22 cellular contexts compared by ENCODE assay signal in the genomic region with DNA sequence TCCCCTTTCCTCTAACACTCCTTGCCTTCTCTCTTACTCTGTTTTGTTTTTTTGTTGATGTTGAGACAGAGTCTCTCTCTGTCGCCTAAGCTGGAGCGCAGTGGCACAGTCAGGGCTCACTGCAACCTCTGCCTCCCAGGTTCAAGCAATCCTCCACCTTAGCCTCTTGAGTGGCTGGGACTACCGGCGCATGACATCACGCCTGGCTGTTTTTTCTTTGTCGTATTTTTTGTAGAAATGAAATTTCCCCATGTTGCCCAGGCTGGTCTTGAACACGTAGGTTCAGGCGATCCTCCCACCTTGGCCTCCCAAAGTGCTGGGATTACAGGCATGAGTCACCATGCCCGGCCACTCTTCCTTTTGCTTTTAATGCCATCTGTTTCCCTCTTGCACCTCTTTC.
DNase-seq lines count a peak whose midpoint lies in the region; ATAC-seq and TF ChIP-seq lines count a peak whose summit lies in the region.
"Had no signal": no experiment of that assay in that cellular context is flagged by ENCODE, and none has a peak within 500 bp of the region (broad histone marks: within the 10 kb centered on the region; RNA-seq: fewer than 3 reads in every experiment).

No MANE protein-coding gene starts in this region.

- no peaks in the 10 kb centered on the region for H3K4me1 Mint-ChIP-seq in stimulated activated naive B cell treated with anti-CD40 and anti-IgM and Interleukin-4, amounts not matched to agents 10 μg/mL and 1 μg/mL and 100 μg/mL, for 72 hours
- H3K4me1 Mint-ChIP-seq: GM23338 had no signal

- TF ChIP-seq CTCF in HEK293 (tag by site-specific recombination; IDR thresholded peaks at IDR 0.05): no peak
- no peak for TF ChIP-seq CTCF in gastroesophageal sphincter (IDR thresholded peaks at IDR 0.05)
- no peak for TF ChIP-seq CTCF in sigmoid colon (IDR thresholded peaks at IDR 0.05)
- no peak for TF ChIP-seq CTCF in upper lobe of left lung (IDR thresholded peaks at IDR 0.05)
- TF ChIP-seq CTCF in brain microvascular endothelial cell (IDR thresholded peaks at IDR 0.05; ENCODE audit: low read depth, low read length, missing control alignments): no peak

- CTCF ChIA-PET in HEK293 (lab: Yijun Ruan, JAX): no interaction called here

- H3K9me3 Mint-ChIP-seq in stimulated activated naive B cell treated with anti-CD40 and anti-IgM and Interleukin-4, amounts not matched to agents 10 μg/mL and 1 μg/mL and 100 μg/mL, for 72 hours: no peaks in the 10 kb centered on the region
- H3K9me3 Mint-ChIP-seq: CD8-positive, alpha-beta T cell; GM23338 had no signal

- no peak overlapping the region for H3K27ac ChIP-seq in HEK293 (ENCODE audit: extremely low read depth, low read depth, low read length)
- H3K27ac ChIP-seq in gastroesophageal sphincter: peak overlapping the region in 3 of 4 donors; percentile 50 to 62 (median 60)
- peak overlapping the region in 1 of 4 donors; percentile 68 for H3K27ac ChIP-seq in sigmoid colon
- H3K27ac ChIP-seq in upper lobe of left lung: peak overlapping the region; percentile 64 to 89 (median 72)
- no peak overlapping the region for H3K27ac ChIP-seq in brain microvascular endothelial cell
- H3K27ac ChIP-seq: BLaER1 treated with 17β-estradiol and CSF1 and Interleukin-3, amounts not matched to agents 10 nM and 100 nM had no signal

- in situ Hi-C loops in brain microvascular endothelial cell (cut with HindIII; ENCODE audit: low pct_ligation_motif_present, low sequenced_read_pairs): no loop called here

- no peaks in the 10 kb centered on the region for H3K27me3 ChIP-seq in gastroesophageal sphincter
- H3K27me3 ChIP-seq in sigmoid colon: peaks cover 0 to 2% (median 0%) of the 10 kb centered on the region in 3 donors
- H3K27me3 ChIP-seq in upper lobe of left lung: no peaks in the 10 kb centered on the region
- no peaks in the 10 kb centered on the region for H3K27me3 ChIP-seq in brain microvascular endothelial cell (replicated peaks)
- H3K27me3 ChIP-seq: BLaER1 treated with 17β-estradiol and CSF1 and Interleukin-3, amounts not matched to agents 10 nM and 100 nM had no signal

- WGBS in gastroesophageal sphincter (ENCODE audit: low coverage in 1 of 2), 2 donors: 91 to 92% methylated on average over 8 of the region's 9 CpGs
- whole genome bisulfite sequencing in sigmoid colon, 2 donors: 81% methylated on average over 9 of the region's 9 CpGs
- WGBS in upper lobe of left lung, 2 donors: 65 to 81% methylated on average over 8 to 9 of the region's 9 CpGs

- ATAC-seq in gastroesophageal sphincter: no peak
- ATAC-seq in upper lobe of left lung (ENCODE audit: low FRiP score in 2 of 2): no peak
- ATAC-seq in stimulated activated naive B cell treated with anti-CD40 and anti-IgM and Interleukin-4, amounts not matched to agents 10 μg/mL and 1 μg/mL and 100 μg/mL, for 72 hours (replicated peaks): no peak
- ATAC-seq: CD8-positive, alpha-beta T cell; GM23338; HCT116 had no signal

- POLR2A ChIA-PET in HEK293 (lab: Yijun Ruan, JAX): no interaction called here

- no peak overlapping the region for H3K4me3 Mint-ChIP-seq in stimulated activated naive B cell treated with anti-CD40 and anti-IgM and Interleukin-4, amounts not matched to agents 10 μg/mL and 1 μg/mL and 100 μg/mL, for 72 hours
- H3K4me3 Mint-ChIP-seq: CD8-positive, alpha-beta T cell; GM23338 had no signal

- H3K9me3 ChIP-seq in HEK293 (ENCODE audit: control insufficient read depth, insufficient read depth, low read depth, low read length): no peaks in the 10 kb centered on the region
- H3K9me3 ChIP-seq in gastroesophageal sphincter: no peaks in the 10 kb centered on the region
- H3K9me3 ChIP-seq in sigmoid colon: no peaks in the 10 kb centered on the region
- H3K9me3 ChIP-seq in upper lobe of left lung: no peaks in the 10 kb centered on the region
- H3K9me3 ChIP-seq: BLaER1 treated with 17β-estradiol and CSF1 and Interleukin-3, amounts not matched to agents 10 nM and 100 nM had no signal

- no peaks in the 10 kb centered on the region for H3K4me1 ChIP-seq in HEK293 (ENCODE audit: control insufficient read depth, insufficient read depth, low read length)
- H3K4me1 ChIP-seq in gastroesophageal sphincter: peaks cover 0 to 37% (median 14%) of the 10 kb centered on the region in 3 donors
- peaks cover 0 to 7% (median 2%) of the 10 kb centered on the region in 4 donors for H3K4me1 ChIP-seq in sigmoid colon
- H3K4me1 ChIP-seq in upper lobe of left lung: peaks cover 26 to 31% (median 29%) of the 10 kb centered on the region in 4 donors
- H3K4me1 ChIP-seq: BLaER1 treated with 17β-estradiol and CSF1 and Interleukin-3, amounts not matched to agents 10 nM and 100 nM had no signal

- H3K36me3 ChIP-seq in HEK293 (ENCODE audit: control insufficient read depth in 2 of 2, insufficient read depth in 1 of 2, low read length in 2 of 2) (no peaks in the 10 kb centered on the region), gastroesophageal sphincter (no peaks in the 10 kb centered on the region), sigmoid colon (no peaks in the 10 kb centered on the region), upper lobe of left lung (no peaks in the 10 kb centered on the region), brain microvascular endothelial cell (replicated peaks) (no peaks in the 10 kb centered on the region)
- H3K36me3 ChIP-seq: BLaER1 treated with 17β-estradiol and CSF1 and Interleukin-3, amounts not matched to agents 10 nM and 100 nM had no signal

- intact Hi-C loops in sigmoid colon (cut with DNase I): no loop called here

- H3K36me3 Mint-ChIP-seq in stimulated activated naive B cell treated with anti-CD40 and anti-IgM and Interleukin-4, amounts not matched to agents 10 μg/mL and 1 μg/mL and 100 μg/mL, for 72 hours: no peaks in the 10 kb centered on the region
- H3K36me3 Mint-ChIP-seq: CD8-positive, alpha-beta T cell had no signal

- no peak for TF ChIP-seq EP300 in gastroesophageal sphincter (IDR thresholded peaks at IDR 0.05)
- TF ChIP-seq EP300 in sigmoid colon (IDR thresholded peaks at IDR 0.05): no peak
- TF ChIP-seq EP300 in upper lobe of left lung (IDR thresholded peaks at IDR 0.05): no peak

- no peak for TF ChIP-seq POLR2A in gastroesophageal sphincter (IDR thresholded peaks at IDR 0.05)
- TF ChIP-seq POLR2A in sigmoid colon (IDR thresholded peaks at IDR 0.05): no peak
- TF ChIP-seq POLR2A in upper lobe of left lung (IDR thresholded peaks at IDR 0.05): no peak

- DNase-seq in sigmoid colon (peak; percentile 32), upper lobe of left lung (no peak), NCI-H187 (lab: John Stamatoyannopoulos, UW) (no peak), brain microvascular endothelial cell (no peak)
- no peak for DNase-seq in stimulated activated naive B cell treated with anti-CD40 and anti-IgM and Interleukin-4, amounts not matched to agents 10 μg/mL and 1 μg/mL and 100 μg/mL, for 72 hours
- DNase-seq: Calu3; CD8-positive, alpha-beta T cell; GF-D8; Kasumi-1; MM.1S; NCI-H1092; NCI-H146; NCI-H2081 treated with DMSO at 0.1 percent for 48 hours; NCI-H2227 treated with DMSO at 0.1 percent for 48 hours; NCI-H510A treated with DMSO at 0.1 percent for 48 hours; NCI-H774; SHP77 had no signal

- peaks cover 0 to 18% of the 10 kb centered on the region in 2 donors for H3K27me3 Mint-ChIP-seq in stimulated activated naive B cell treated with anti-CD40 and anti-IgM and Interleukin-4, amounts not matched to agents 10 μg/mL and 1 μg/mL and 100 μg/mL, for 72 hours

- H3K4me3 ChIP-seq in HEK293 (ENCODE audit: low read depth, low read length) (no peak overlapping the region), gastroesophageal sphincter (no peak overlapping the region), sigmoid colon (no peak overlapping the region), upper lobe of left lung (no peak overlapping the region), brain microvascular endothelial cell (ENCODE audit: low read depth, low read length) (no peak overlapping the region)
- H3K4me3 ChIP-seq: BLaER1 treated with 17β-estradiol and CSF1 and Interleukin-3, amounts not matched to agents 10 nM and 100 nM; GM23338 had no signal

- no peak overlapping the region for H3K27ac Mint-ChIP-seq in stimulated activated naive B cell treated with anti-CD40 and anti-IgM and Interleukin-4, amounts not matched to agents 10 μg/mL and 1 μg/mL and 100 μg/mL, for 72 hours
- H3K27ac Mint-ChIP-seq: CD8-positive, alpha-beta T cell; GM23338 had no signal

TF ChIP-seq in HEK293, 187 proteins besides CTCF, POLR2A, EP300 and RAD21:
- TF ChIP-seq, protein P1, sequence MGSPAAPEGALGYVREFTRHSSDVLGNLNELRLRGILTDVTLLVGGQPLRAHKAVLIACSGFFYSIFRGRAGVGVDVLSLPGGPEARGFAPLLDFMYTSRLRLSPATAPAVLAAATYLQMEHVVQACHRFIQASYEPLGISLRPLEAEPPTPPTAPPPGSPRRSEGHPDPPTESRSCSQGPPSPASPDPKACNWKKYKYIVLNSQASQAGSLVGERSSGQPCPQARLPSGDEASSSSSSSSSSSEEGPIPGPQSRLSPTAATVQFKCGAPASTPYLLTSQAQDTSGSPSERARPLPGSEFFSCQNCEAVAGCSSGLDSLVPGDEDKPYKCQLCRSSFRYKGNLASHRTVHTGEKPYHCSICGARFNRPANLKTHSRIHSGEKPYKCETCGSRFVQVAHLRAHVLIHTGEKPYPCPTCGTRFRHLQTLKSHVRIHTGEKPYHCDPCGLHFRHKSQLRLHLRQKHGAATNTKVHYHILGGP (tag by site-specific recombination; IDR thresholded peaks at IDR 0.05): no peak
- TF ChIP-seq PRDM1 (tag by site-specific recombination; IDR thresholded peaks at IDR 0.05) (0 out of 2 replicates have a peak, but pooled peaks have one; percentile 29), EGR2 (tag by site-specific recombination; IDR thresholded peaks at IDR 0.05; ENCODE audit: low read depth) (0 out of 2 replicates have a peak, but pooled peaks have one; percentile 3)

Comparison
In these comparisons a context has a peak if more than half of its experiments do, and no peak if none do; other contexts are left out.
1. H3K27ac ChIP-seq: peak in gastroesophageal sphincter (3 of 4) and upper lobe of left lung (4 of 4); none in HEK293 (single experiment) and brain microvascular endothelial cell (single experiment).